In genomic region chr21:40115775-40116174, GRCh38 we compare ENCODE assay signal across 29 cellular contexts.
"Had no signal": no experiment of that assay in that cellular context is flagged by ENCODE, and none has a peak within 500 bp of the region (broad histone marks: within the 10 kb centered on the region; RNA-seq: fewer than 3 reads in every experiment).

No MANE protein-coding gene starts in this region.

- H3K36me3 ChIP-seq: colonic mucosa, esophagus muscularis mucosa, esophagus squamous epithelium, gastrocnemius medialis, gastroesophageal sphincter, heart left ventricle, heart right ventricle had no signal

- H3K4me2 ChIP-seq: hepatocyte had no signal

- H3K9me3 ChIP-seq: colonic mucosa, esophagus muscularis mucosa, esophagus squamous epithelium, gastrocnemius medialis, gastroesophageal sphincter had no signal

- H3K27me3 ChIP-seq: colonic mucosa, dorsolateral prefrontal cortex, esophagus muscularis mucosa, esophagus squamous epithelium, foreskin keratinocyte, gastrocnemius medialis, gastroesophageal sphincter, heart left ventricle, heart right ventricle, hepatocyte had no signal

- H3K27ac ChIP-seq: colonic mucosa, coronary artery, dorsolateral prefrontal cortex, epithelial cell of prostate, esophagus muscularis mucosa, esophagus squamous epithelium, foreskin keratinocyte, gastrocnemius medialis, gastroesophageal sphincter, heart left ventricle, heart right ventricle, hepatocyte had no signal

- H2AFZ ChIP-seq: hepatocyte had no signal

- DNase-seq: colonic mucosa; cortex of kidney; dermis blood vessel endothelial cell; dorsolateral prefrontal cortex; effector CD4-positive, alpha-beta T cell; effector CD8-positive, alpha-beta T cell; effector memory CD4-positive, alpha-beta T cell; effector memory CD8-positive, alpha-beta T cell; endodermal cell; erythroblast; esophagus squamous epithelium; foreskin fibroblast; foreskin keratinocyte; foreskin melanocyte; gastrocnemius medialis; glutamatergic neuron; head of caudate nucleus; heart left ventricle; heart right ventricle had no signal

- H3K79me2 ChIP-seq: hepatocyte had no signal

- H3K4me3 ChIP-seq: colonic mucosa, coronary artery, dorsolateral prefrontal cortex, esophagus muscularis mucosa, esophagus squamous epithelium, gastrocnemius medialis, gastroesophageal sphincter, heart left ventricle, heart right ventricle, hepatocyte had no signal

- FAIRE-seq: colon, endometrium, endothelial cell of umbilical vein, frontal cortex had no signal

- H3K4me1 ChIP-seq: colonic mucosa, esophagus squamous epithelium, gastrocnemius medialis, gastroesophageal sphincter had no signal

- ATAC-seq: effector memory CD8-positive, alpha-beta T cell; esophagus mucosa; foreskin keratinocyte; gastrocnemius medialis; gastroesophageal sphincter; heart left ventricle; heart right ventricle had no signal
